23 cellular contexts compared by ENCODE assay signal in the genomic region with DNA sequence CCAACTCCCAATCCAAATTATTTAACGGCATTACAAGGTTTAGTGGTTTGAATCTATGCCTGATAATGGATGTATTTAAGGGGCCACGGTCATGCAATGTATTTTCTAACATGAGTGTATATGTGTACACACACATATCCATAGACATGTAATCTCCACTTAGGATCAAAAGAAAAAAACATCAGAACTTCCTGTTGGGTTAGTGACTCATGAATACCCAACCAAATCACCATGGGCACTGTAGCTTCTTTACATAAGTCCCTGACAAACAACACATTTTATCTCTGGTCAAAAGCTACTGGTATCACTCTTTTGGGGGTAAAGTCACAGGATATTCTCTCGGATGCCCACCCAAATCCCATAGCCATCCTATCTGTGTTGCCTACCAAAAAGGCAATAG. TPM values are rescaled to one million over a fixed set of nuclear protein-coding genes. Genes with fewer than 3 reads are reported as not detected.
DNase-seq lines count a peak whose midpoint lies in the region; ATAC-seq and TF ChIP-seq lines count a peak whose summit lies in the region.
"Had no signal": no experiment of that assay in that cellular context is flagged by ENCODE, and none has a peak within 500 bp of the region (broad histone marks: within the 10 kb centered on the region; RNA-seq: fewer than 3 reads in every experiment).

No MANE protein-coding gene starts in this region.

- H3K27me3 Mint-ChIP-seq in natural killer cell (ENCODE audit: low read depth in 2 of 2) = peaks cover 4 to 25% of the 10 kb centered on the region in 2 donors
- H3K27me3 Mint-ChIP-seq: activated B cell treated with CpG ODN at 0.5 μM for 24 hours; activated CD8-positive, alpha-beta T cell treated with anti-CD3 and anti-CD28 coated beads for 36 hours; activated naive CD8-positive, alpha-beta T cell treated with anti-CD3 and anti-CD28 coated beads for 36 hours; stimulated activated naive CD8-positive, alpha-beta T cell treated with anti-CD3 and anti-CD28 coated beads, Interleukin-15, Interleukin-2, amounts not matched to agents 100 ng/mL and 50 ng/mL, for 24 hours; type B pancreatic cell had no signal

- no peaks in the 10 kb centered on the region for H3K4me1 ChIP-seq in upper lobe of right lung

- H3K36me3 ChIP-seq in brain microvascular endothelial cell (replicated peaks) (no peaks in the 10 kb centered on the region), upper lobe of right lung (no peaks in the 10 kb centered on the region)
- H3K36me3 ChIP-seq: esophagus squamous epithelium had no signal

- ATAC-seq in natural killer cell (no peak), upper lobe of right lung (no peak), GM21723 (IDR thresholded peaks at IDR 0.05; ENCODE audit: unreplicated experiment) (no peak)
- ATAC-seq: activated CD8-positive, alpha-beta T cell treated with anti-CD3 and anti-CD28 coated beads for 36 hours; activated T-cell treated with anti-CD3 and anti-CD28 coated beads, Interleukin-2, amount 50 U/mL, for 72 hours had no signal

- no peak overlapping the region for H3K4me3 Mint-ChIP-seq in natural killer cell
- H3K4me3 Mint-ChIP-seq: activated B cell treated with CpG ODN at 0.5 μM for 24 hours; activated CD8-positive, alpha-beta T cell treated with anti-CD3 and anti-CD28 coated beads for 36 hours; activated naive CD8-positive, alpha-beta T cell treated with anti-CD3 and anti-CD28 coated beads for 36 hours; activated T-cell treated with anti-CD3 and anti-CD28 coated beads, Interleukin-2, amount 50 U/mL, for 72 hours; CD14-positive monocyte; stimulated activated naive CD8-positive, alpha-beta T cell treated with anti-CD3 and anti-CD28 coated beads, Interleukin-15, Interleukin-2, amounts not matched to agents 100 ng/mL and 50 ng/mL, for 24 hours; type B pancreatic cell had no signal

- no peaks in the 10 kb centered on the region for H3K9me3 Mint-ChIP-seq in natural killer cell
- H3K9me3 Mint-ChIP-seq: activated B cell treated with CpG ODN at 0.5 μM for 24 hours; activated CD8-positive, alpha-beta T cell treated with anti-CD3 and anti-CD28 coated beads for 36 hours; activated naive CD8-positive, alpha-beta T cell treated with anti-CD3 and anti-CD28 coated beads for 36 hours; activated T-cell treated with anti-CD3 and anti-CD28 coated beads, Interleukin-2, amount 50 U/mL, for 72 hours; stimulated activated naive CD8-positive, alpha-beta T cell treated with anti-CD3 and anti-CD28 coated beads, Interleukin-15, Interleukin-2, amounts not matched to agents 100 ng/mL and 50 ng/mL, for 24 hours had no signal

- H3K27me3 ChIP-seq in brain microvascular endothelial cell (replicated peaks) (no peaks in the 10 kb centered on the region), upper lobe of right lung (no peaks in the 10 kb centered on the region)

- no peaks in the 10 kb centered on the region for H3K9me3 ChIP-seq in upper lobe of right lung
- H3K9me3 ChIP-seq: esophagus squamous epithelium had no signal

- DNase-seq in NCI-H2029 (lab: John Stamatoyannopoulos, UW) (peak; percentile 7), NCI-H2029 treated with DMSO at 0.1 percent for 48 hours (lab: John Stamatoyannopoulos, UW) (no peak), MV-4-11 (lab: John Stamatoyannopoulos, UW) (peak; percentile 28), brain microvascular endothelial cell (peak; percentile 12), renal cortical epithelial cell (ENCODE audit: low read depth) (peak; percentile 79), natural killer cell (no peak), upper lobe of right lung (no peak)
- DNase-seq: 8988T; activated B cell treated with CpG ODN at 0.5 μM for 24 hours; activated CD8-positive, alpha-beta T cell treated with anti-CD3 and anti-CD28 coated beads for 36 hours; activated naive CD8-positive, alpha-beta T cell treated with anti-CD3 and anti-CD28 coated beads for 36 hours; activated T-cell treated with anti-CD3 and anti-CD28 coated beads, Interleukin-2, amount 50 U/mL, for 72 hours; esophagus squamous epithelium; head of caudate nucleus had no signal

- intact Hi-C loops in natural killer cell (cut with micrococcal nuclease) (no loop called here), upper lobe of right lung (cut with DNase I) (no loop called here)

- no peak overlapping the region for H3K27ac Mint-ChIP-seq in natural killer cell
- H3K27ac Mint-ChIP-seq: activated B cell treated with CpG ODN at 0.5 μM for 24 hours; activated CD8-positive, alpha-beta T cell treated with anti-CD3 and anti-CD28 coated beads for 36 hours; activated naive CD8-positive, alpha-beta T cell treated with anti-CD3 and anti-CD28 coated beads for 36 hours; activated T-cell treated with anti-CD3 and anti-CD28 coated beads, Interleukin-2, amount 50 U/mL, for 72 hours; CD14-positive monocyte; IgD-negative memory B cell; stimulated activated naive CD8-positive, alpha-beta T cell treated with anti-CD3 and anti-CD28 coated beads, Interleukin-15, Interleukin-2, amounts not matched to agents 100 ng/mL and 50 ng/mL, for 24 hours; type B pancreatic cell had no signal

- H3K36me3 Mint-ChIP-seq in natural killer cell = no peaks in the 10 kb centered on the region
- H3K36me3 Mint-ChIP-seq: activated naive CD8-positive, alpha-beta T cell treated with anti-CD3 and anti-CD28 coated beads for 36 hours; CD14-positive monocyte; IgD-negative memory B cell had no signal

- in situ Hi-C loops in brain microvascular endothelial cell (cut with HindIII; ENCODE audit: low pct_ligation_motif_present, low sequenced_read_pairs) = no loop called here

- TF ChIP-seq CTCF in brain microvascular endothelial cell (IDR thresholded peaks at IDR 0.05; ENCODE audit: low read depth, low read length, missing control alignments) (no peak), natural killer cell (IDR thresholded peaks at IDR 0.05) (no peak), upper lobe of right lung (IDR thresholded peaks at IDR 0.05) (no peak)

- H3K4me1 Mint-ChIP-seq in natural killer cell = no peaks in the 10 kb centered on the region
- H3K4me1 Mint-ChIP-seq: activated B cell treated with CpG ODN at 0.5 μM for 24 hours; activated naive CD8-positive, alpha-beta T cell treated with anti-CD3 and anti-CD28 coated beads for 36 hours; CD14-positive monocyte had no signal

- H3K27ac ChIP-seq in brain microvascular endothelial cell = no peak overlapping the region
- H3K27ac ChIP-seq in upper lobe of right lung = no peak overlapping the region
- H3K27ac ChIP-seq: esophagus squamous epithelium had no signal

- H3K4me3 ChIP-seq in brain microvascular endothelial cell (ENCODE audit: low read depth, low read length) (no peak overlapping the region), upper lobe of right lung (no peak overlapping the region)
- H3K4me3 ChIP-seq: esophagus squamous epithelium had no signal

RNA-seq across cellular contexts. Expression of gene TFDP3, which starts 36.5 kb away (rescaled TPM):
- not detected in 2 replicates for total RNA-seq in renal cortical epithelial cell
- total RNA-seq in natural killer cell = not detected
- total RNA-seq in upper lobe of right lung = not detected
- total RNA-seq: activated B cell treated with CpG ODN at 0.5 μM for 24 hours; activated CD8-positive, alpha-beta T cell treated with anti-CD3 and anti-CD28 coated beads for 36 hours; activated naive CD8-positive, alpha-beta T cell treated with anti-CD3 and anti-CD28 coated beads for 36 hours; activated T-cell treated with anti-CD3 and anti-CD28 coated beads, Interleukin-2, amount 50 U/mL, for 72 hours; cardiac septum; esophagus squamous epithelium; mesenteric fat pad; pulmonary artery endothelial cell; T-helper 2 cell treated with Interferon-gamma antibody and Interleukin-4, amounts not matched to agents 100 ng/mL and 5 ng/mL, for 36 hours had no signal

Comparison
In these comparisons a context has a peak if more than half of its experiments do, and no peak if none do; other contexts are left out.
1. DNase-seq: peak in NCI-H2029 (single experiment), MV-4-11 (single experiment), brain microvascular endothelial cell (single experiment) and renal cortical epithelial cell (single experiment); none in NCI-H2029 treated with DMSO at 0.1 percent for 48 hours (single experiment), natural killer cell (single experiment) and upper lobe of right lung (single experiment).